1 cellular context compared by ENCODE assay signal in the genomic region with DNA sequence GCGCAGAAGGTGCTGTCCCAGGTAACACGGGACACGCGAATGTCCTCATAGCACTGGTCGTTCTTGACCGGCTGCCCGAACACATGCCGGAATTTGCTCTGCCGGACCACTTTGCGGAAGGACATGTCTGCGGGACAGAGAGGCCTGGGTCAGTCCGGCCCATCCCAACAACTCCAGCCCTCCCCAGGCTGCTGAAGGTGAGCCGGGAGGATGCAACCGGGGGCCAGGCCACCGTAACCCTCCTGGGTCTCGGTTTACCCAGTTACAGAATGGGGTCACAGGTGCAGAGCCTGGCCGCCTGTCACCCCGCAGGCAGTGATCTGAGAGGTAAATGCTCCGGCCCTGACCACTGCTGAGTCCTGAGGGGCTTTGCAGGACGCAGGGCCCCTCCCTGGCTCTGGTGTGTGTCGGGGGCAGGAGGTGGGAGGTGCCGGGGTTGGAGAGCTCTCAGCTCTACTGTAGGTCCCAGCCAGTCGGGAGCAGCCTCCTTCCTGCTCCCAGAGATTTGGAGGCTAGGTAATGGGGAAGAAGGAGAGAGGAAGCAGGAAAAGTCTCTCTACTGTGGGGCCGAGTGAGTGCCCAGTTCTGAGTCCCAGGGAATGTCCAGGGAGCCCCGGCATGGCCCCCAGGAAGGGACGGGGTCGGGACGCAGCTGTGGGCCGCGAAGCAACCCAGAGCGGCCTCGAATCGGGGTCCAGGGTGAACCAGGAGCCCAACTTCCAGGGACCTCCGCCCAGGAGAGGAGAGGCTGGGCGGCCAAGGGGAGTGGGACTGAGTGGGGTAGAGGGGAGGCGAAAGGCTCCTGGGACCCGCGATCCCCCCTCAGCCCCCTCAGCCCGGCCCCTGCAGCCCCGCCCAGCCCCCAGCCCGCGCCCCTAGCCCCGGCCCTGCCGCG.
A peak's percentile ranks its signal among the peaks of the same experiment; 100 is the strongest.
TF ChIP-seq lines count a peak whose summit lies in the region.

No MANE protein-coding gene starts in this region.

TF ChIP-seq in GM12878, 131 proteins besides CTCF, POLR2A, EP300 and RAD21:
- TF ChIP-seq ZNF622 (IDR thresholded peaks at IDR 0.05) (no peak), JUND (IDR thresholded peaks at IDR 0.05; ENCODE audit: low read depth, low read length) (no peak), PML (IDR thresholded peaks at IDR 0.05; ENCODE audit: low read length) (no peak), IKZF1 (conservative IDR thresholded peaks at IDR 0.05) (0 out of 2 replicates have a peak, but pooled peaks have one; percentile 32), MLLT1 (IDR thresholded peaks at IDR 0.05) (peak; percentile 55), PAX8 (IDR thresholded peaks at IDR 0.05) (no peak), EED (IDR thresholded peaks at IDR 0.05; ENCODE audit: low read depth) (0 out of 2 replicates have a peak, but pooled peaks have one; percentile 24), ZNF592 (IDR thresholded peaks at IDR 0.05) (no peak), POLR2AphosphoS2 (IDR thresholded peaks at IDR 0.05; ENCODE audit: low read depth, low read length) (peak; percentile 11; the same call in 1 of the 2 replicates), TARDBP (IDR thresholded peaks at IDR 0.05; ENCODE audit: borderline replicate concordance) (peak; percentile 18; the same call in 1 of the 2 replicates)
- TF ChIP-seq, protein P1, sequence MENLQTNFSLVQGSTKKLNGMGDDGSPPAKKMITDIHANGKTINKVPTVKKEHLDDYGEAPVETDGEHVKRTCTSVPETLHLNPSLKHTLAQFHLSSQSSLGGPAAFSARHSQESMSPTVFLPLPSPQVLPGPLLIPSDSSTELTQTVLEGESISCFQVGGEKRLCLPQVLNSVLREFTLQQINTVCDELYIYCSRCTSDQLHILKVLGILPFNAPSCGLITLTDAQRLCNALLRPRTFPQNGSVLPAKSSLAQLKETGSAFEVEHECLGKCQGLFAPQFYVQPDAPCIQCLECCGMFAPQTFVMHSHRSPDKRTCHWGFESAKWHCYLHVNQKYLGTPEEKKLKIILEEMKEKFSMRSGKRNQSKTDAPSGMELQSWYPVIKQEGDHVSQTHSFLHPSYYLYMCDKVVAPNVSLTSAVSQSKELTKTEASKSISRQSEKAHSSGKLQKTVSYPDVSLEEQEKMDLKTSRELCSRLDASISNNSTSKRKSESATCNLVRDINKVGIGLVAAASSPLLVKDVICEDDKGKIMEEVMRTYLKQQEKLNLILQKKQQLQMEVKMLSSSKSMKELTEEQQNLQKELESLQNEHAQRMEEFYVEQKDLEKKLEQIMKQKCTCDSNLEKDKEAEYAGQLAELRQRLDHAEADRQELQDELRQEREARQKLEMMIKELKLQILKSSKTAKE (IDR thresholded peaks at IDR 0.05; ENCODE audit: low read depth, poor library complexity, severe bottlenecking) = no peak
